11 cellular contexts compared by ENCODE assay signal in genomic region chr1:62318756-62319544, GRCh38. TPM values are rescaled to one million over a fixed set of nuclear protein-coding genes. Genes with fewer than 3 reads are reported as not detected.
A peak's percentile ranks its signal among the peaks of the same experiment; 100 is the strongest.
DNase-seq lines count a peak whose midpoint lies in the region; ATAC-seq and TF ChIP-seq lines count a peak whose summit lies in the region.
"Had no signal": no experiment of that assay in that cellular context is flagged by ENCODE, and none has a peak within 500 bp of the region (broad histone marks: within the 10 kb centered on the region; RNA-seq: fewer than 3 reads in every experiment).

Gene KANK4, minus strand, starts transcription at chr1:62319434. Its CDS starts 37,870 bp downstream, at chr1:62281564.

- H3K27me3 Mint-ChIP-seq in CD8-positive, alpha-beta memory T cell = peaks cover 28 to 54% of the 10 kb centered on the region in 2 donors

- peak within 1 kb of the TSS in 3 of 4 donors; percentile 9 to 45 (median 44) for H3K4me3 ChIP-seq in Peyer's patch
- H3K4me3 ChIP-seq in MM.1S (ENCODE audit: low read length) = no peak within 1 kb of the TSS
- H3K4me3 ChIP-seq in CD8-positive, alpha-beta memory T cell (ENCODE audit: low read length) = no peak within 1 kb of the TSS
- H3K4me3 ChIP-seq: GM12878 had no signal

- no peaks in the 10 kb centered on the region for H3F3A ChIP-seq in MM.1S (ENCODE audit: insufficient read depth, low read length)

- TF ChIP-seq CTCF in Peyer's patch (IDR thresholded peaks at IDR 0.05) (no peak), MM.1S (IDR thresholded peaks at IDR 0.05; ENCODE audit: low read length) (no peak)

- H3K36me3 ChIP-seq in ES-I3 (ENCODE audit: insufficient read depth, low read length) (no peaks in the 10 kb centered on the region), Peyer's patch (no peaks in the 10 kb centered on the region), MM.1S (replicated peaks; ENCODE audit: insufficient read depth, low read length) (no peaks in the 10 kb centered on the region)
- H3K36me3 ChIP-seq in CD8-positive, alpha-beta memory T cell (ENCODE audit: insufficient read depth, low read length) = no peaks in the 10 kb centered on the region

- no peak within 1 kb of the TSS for H3K4me2 ChIP-seq in MM.1S (ENCODE audit: low read depth, low read length)

- peak within 1 kb of the TSS; percentile 64 for H3K9ac ChIP-seq in ES-I3 (ENCODE audit: low read depth, low read length)
- H3K9ac ChIP-seq in MM.1S (ENCODE audit: low read length) = no peak within 1 kb of the TSS

- no peaks in the 10 kb centered on the region for H3K9me3 Mint-ChIP-seq in CD8-positive, alpha-beta memory T cell

- no peak within 1 kb of the TSS for H3K27ac Mint-ChIP-seq in CD8-positive, alpha-beta memory T cell

- H3K4me1 ChIP-seq in ES-I3 (ENCODE audit: insufficient read depth, low read length) = no peaks in the 10 kb centered on the region; the same call in 1 of the 2 replicates
- peaks cover 0 to 11% (median 0%) of the 10 kb centered on the region in 4 donors for H3K4me1 ChIP-seq in Peyer's patch
- no peaks in the 10 kb centered on the region for H3K4me1 ChIP-seq in MM.1S (ENCODE audit: low read length)
- no peaks in the 10 kb centered on the region for H3K4me1 ChIP-seq in CD8-positive, alpha-beta memory T cell (ENCODE audit: insufficient read depth, low read length)

- ATAC-seq in left ventricle myocardium superior (peak; percentile 42), GM18861 (IDR thresholded peaks at IDR 0.05; ENCODE audit: unreplicated experiment) (no peak)
- ATAC-seq: GM12878 had no signal

- H3K4me1 Mint-ChIP-seq in CD8-positive, alpha-beta memory T cell = peaks cover 0 to 4% (median 0%) of the 10 kb centered on the region in 3 donors

- H3K27me3 ChIP-seq in Peyer's patch = peaks cover 0 to 12% of the 10 kb centered on the region in 2 donors
- H3K27me3 ChIP-seq in MM.1S (replicated peaks; ENCODE audit: insufficient read depth, low read length) = no peaks in the 10 kb centered on the region
- peaks cover 10% of the 10 kb centered on the region for H3K27me3 ChIP-seq in CD8-positive, alpha-beta memory T cell (ENCODE audit: insufficient read depth, low read length, poor library complexity, severe bottlenecking)

- H3K9me2 ChIP-seq in MM.1S (replicated peaks; ENCODE audit: insufficient read depth, low read length) = no peaks in the 10 kb centered on the region

- H2AFZ ChIP-seq in MM.1S (ENCODE audit: low read length) = no peak within 1 kb of the TSS

- H3K4me3 Mint-ChIP-seq in CD8-positive, alpha-beta memory T cell = peak within 1 kb of the TSS in 1 of 7 donors; percentile 76

- H3K27ac ChIP-seq in Peyer's patch (no peak within 1 kb of the TSS), MM.1S (ENCODE audit: low read length) (no peak within 1 kb of the TSS)
- H3K27ac ChIP-seq in CD8-positive, alpha-beta memory T cell (ENCODE audit: low read depth, low read length) = no peak within 1 kb of the TSS
- H3K27ac ChIP-seq: VCaP had no signal

- CTCF ChIA-PET in CD8-positive, alpha-beta memory T cell (lab: Charles Lee) = no interaction called here

- no peaks in the 10 kb centered on the region; the same call in 1 of the 2 replicates for H3K9me3 ChIP-seq in ES-I3 (ENCODE audit: control insufficient read depth, insufficient read depth, low read length)
- no peaks in the 10 kb centered on the region for H3K9me3 ChIP-seq in Peyer's patch
- no peaks in the 10 kb centered on the region for H3K9me3 ChIP-seq in MM.1S (replicated peaks; ENCODE audit: insufficient read depth, low read length)
- H3K9me3 ChIP-seq in CD8-positive, alpha-beta memory T cell (ENCODE audit: low read length) = no peaks in the 10 kb centered on the region

- TF ChIP-seq POLR2A in Peyer's patch (IDR thresholded peaks at IDR 0.05) = no peak

- no peaks in the 10 kb centered on the region for H3K79me2 ChIP-seq in MM.1S (ENCODE audit: low read length)

- H3K36me3 Mint-ChIP-seq in CD8-positive, alpha-beta memory T cell = no peaks in the 10 kb centered on the region

- DNase-seq in Peyer's patch (no peak), left ventricle myocardium superior (no peak), posterior vena cava (ENCODE audit: low spot score) (peak; percentile 74), MM.1S (no peak), Kasumi-1 (lab: John Stamatoyannopoulos, UW) (no peak)
- no peak for DNase-seq in CD8-positive, alpha-beta memory T cell

- no peaks in the 10 kb centered on the region for H4K20me1 ChIP-seq in MM.1S (ENCODE audit: insufficient read depth, low read length)

- intact Hi-C loops in left ventricle myocardium superior (cut with micrococcal nuclease) (no loop called here), posterior vena cava (cut with DNase I) (no loop called here)

- POLR2A ChIA-PET in CD8-positive, alpha-beta memory T cell (lab: Charles Lee) = no interaction called here

RNA-seq across cellular contexts. Expression of gene KANK4, which starts in this region (rescaled TPM):
- total RNA-seq in Peyer's patch (1 to 10 TPM in 1 of 4 donors, not detected in 3; 2.5 TPM), left ventricle myocardium superior (0.25 TPM), posterior vena cava (under 1 TPM; 0.19 to 0.37 TPM)
- total RNA-seq in CD8-positive, alpha-beta memory T cell = not detected
- polyA plus RNA-seq in CD8-positive, alpha-beta memory T cell = not detected
- total RNA-seq: GM12878, HT1080 had no signal
- polyA plus RNA-seq: GM12878 had no signal

Comparison
In these comparisons a context has a peak if more than half of its experiments do, and no peak if none do; other contexts are left out.
1. Peak in ATAC-seq in left ventricle myocardium superior; RNA of the gene not detected or under 1 TPM.
2. Peak in DNase-seq in posterior vena cava; RNA of the gene not detected or under 1 TPM.
3. H3K4me3 ChIP-seq: peak in Peyer's patch (3 of 4); none in MM.1S (single experiment) and CD8-positive, alpha-beta memory T cell (single experiment).